ENCODE assay signal across 17 cellular contexts in genomic region chr3:116815831-116816588, GRCh38.
A peak's percentile ranks its signal among the peaks of the same experiment; 100 is the strongest.
DNase-seq lines count a peak whose midpoint lies in the region; ATAC-seq and TF ChIP-seq lines count a peak whose summit lies in the region.
"Had no signal": no experiment of that assay in that cellular context is flagged by ENCODE, and none has a peak within 500 bp of the region (broad histone marks: within the 10 kb centered on the region; RNA-seq: fewer than 3 reads in every experiment).

No MANE protein-coding gene starts in this region.

- H2AFZ ChIP-seq in neural progenitor cell (replicated peaks), result no peak overlapping the region

- H3K79me2 ChIP-seq in neural progenitor cell (ENCODE audit: low read depth), result no peaks in the 10 kb centered on the region

- ATAC-seq in HG02678 (IDR thresholded peaks at IDR 0.05; ENCODE audit: unreplicated experiment) (no peak), right cardiac atrium (no peak)
- ATAC-seq: activated T-cell treated with anti-CD3 and anti-CD28 coated beads, Interleukin-2, amount 50 U/mL, for 72 hours; GM12878 had no signal

- peaks cover 11% of the 10 kb centered on the region for H3F3A ChIP-seq in neural progenitor cell (ENCODE audit: low read depth)

- H3K4me3 ChIP-seq in NT2/D1 (ENCODE audit: insufficient read length, low read depth), result no peak overlapping the region
- H3K4me3 ChIP-seq in neural progenitor cell, result no peak overlapping the region
- H3K4me3 ChIP-seq in right cardiac atrium (ENCODE audit: low read length), result no peak overlapping the region
- H3K4me3 ChIP-seq: GM12878, tibial artery had no signal

- peak; percentile 27 for DNase-seq in Ammon's horn (ENCODE audit: low spot score)
- peak; percentile 6 for DNase-seq in NT2/D1 (ENCODE audit: low read depth, low spot score)
- peak; percentile 79 for DNase-seq in fibroblast of peridontal ligament (ENCODE audit: extremely low read depth)
- peak; percentile 35 for DNase-seq in neural progenitor cell (ENCODE audit: low spot score)
- DNase-seq in HPDE6-E6E7 (ENCODE audit: extremely low spot score), result no peak
- no peak for DNase-seq in right cardiac atrium
- no peak for DNase-seq in COLO668 (lab: John Stamatoyannopoulos, UW; ENCODE audit: unreplicated experiment)
- DNase-seq: activated CD4-positive, alpha-beta T cell treated with anti-CD3 and anti-CD28 coated beads, Interleukin-2, amount 10 ng/mL, durations not matched to agents 24 days and 14 days; activated T-cell treated with anti-CD3 and anti-CD28 coated beads, Interleukin-2, amount 50 U/mL, for 72 hours; DND-41; NCI-H1417; NCI-H526 treated with DMSO at 0.1 percent for 48 hours; T-helper 2 cell; tibial artery had no signal

- H3K4me1 Mint-ChIP-seq in neural progenitor cell, result peaks cover 19% of the 10 kb centered on the region
- H3K4me1 Mint-ChIP-seq: activated CD4-positive, alpha-beta T cell treated with anti-CD3 and anti-CD28 coated beads, Interleukin-2, amount 10 ng/mL, durations not matched to agents 24 days and 14 days had no signal

- no peak overlapping the region for H3K27ac Mint-ChIP-seq in neural progenitor cell
- H3K27ac Mint-ChIP-seq: activated CD4-positive, alpha-beta T cell treated with anti-CD3 and anti-CD28 coated beads, Interleukin-2, amount 10 ng/mL, durations not matched to agents 24 days and 14 days; activated T-cell treated with anti-CD3 and anti-CD28 coated beads, Interleukin-2, amount 50 U/mL, for 72 hours had no signal

- no peaks in the 10 kb centered on the region for H3K9me3 ChIP-seq in NT2/D1 (ENCODE audit: insufficient read depth, low read length)
- no peaks in the 10 kb centered on the region for H3K9me3 ChIP-seq in neural progenitor cell (ENCODE audit: low read depth)
- H3K9me3 ChIP-seq in right cardiac atrium (ENCODE audit: control insufficient read depth, low read length), result no peaks in the 10 kb centered on the region
- H3K9me3 ChIP-seq: tibial artery had no signal

- no peaks in the 10 kb centered on the region for H3K27me3 Mint-ChIP-seq in neural progenitor cell (ENCODE audit: insufficient read depth, low read depth)
- H3K27me3 Mint-ChIP-seq: activated CD4-positive, alpha-beta T cell treated with anti-CD3 and anti-CD28 coated beads, Interleukin-2, amount 10 ng/mL, durations not matched to agents 24 days and 14 days had no signal

- no peaks in the 10 kb centered on the region for H3K9me3 Mint-ChIP-seq in neural progenitor cell
- H3K9me3 Mint-ChIP-seq: activated CD4-positive, alpha-beta T cell treated with anti-CD3 and anti-CD28 coated beads, Interleukin-2, amount 10 ng/mL, durations not matched to agents 24 days and 14 days had no signal

- H3K27ac ChIP-seq in neural progenitor cell (peak overlapping the region; percentile 23), right cardiac atrium (ENCODE audit: low read length) (no peak overlapping the region)
- H3K27ac ChIP-seq: tibial artery had no signal

- intact Hi-C loops in right cardiac atrium (cut with DNase I), result no loop called here

- H3K36me3 ChIP-seq in NT2/D1 (ENCODE audit: insufficient read depth, insufficient read length, low read length) (no peaks in the 10 kb centered on the region), neural progenitor cell (no peaks in the 10 kb centered on the region)
- H3K36me3 ChIP-seq: tibial artery had no signal

- no peak for TF ChIP-seq CTCF in neural progenitor cell (IDR thresholded peaks at IDR 0.05)

- H3K9ac ChIP-seq in NT2/D1 (ENCODE audit: insufficient read length, low read depth) (no peak overlapping the region), neural progenitor cell (no peak overlapping the region)

- no peak overlapping the region for H3K4me3 Mint-ChIP-seq in neural progenitor cell
- H3K4me3 Mint-ChIP-seq: activated CD4-positive, alpha-beta T cell treated with anti-CD3 and anti-CD28 coated beads, Interleukin-2, amount 10 ng/mL, durations not matched to agents 24 days and 14 days; activated T-cell treated with anti-CD3 and anti-CD28 coated beads, Interleukin-2, amount 50 U/mL, for 72 hours; neural crest cell had no signal

- WGBS in right cardiac atrium, result 58% methylated on average over 5 of the region's 5 CpGs

- no peaks in the 10 kb centered on the region for H3K36me3 Mint-ChIP-seq in neural progenitor cell

- no peaks in the 10 kb centered on the region for H3K4me1 ChIP-seq in NT2/D1 (ENCODE audit: insufficient read depth, insufficient read length)
- H3K4me1 ChIP-seq in neural progenitor cell, result peaks cover 49% of the 10 kb centered on the region
- no peaks in the 10 kb centered on the region for H3K4me1 ChIP-seq in right cardiac atrium (ENCODE audit: control insufficient read depth, insufficient read depth, low read length)
- H3K4me1 ChIP-seq: tibial artery had no signal

- no peaks in the 10 kb centered on the region for H4K20me1 ChIP-seq in neural progenitor cell (ENCODE audit: low read depth)

- H3K27me3 ChIP-seq in NT2/D1 (ENCODE audit: insufficient read depth, insufficient read length) (no peaks in the 10 kb centered on the region), neural progenitor cell (no peaks in the 10 kb centered on the region), right cardiac atrium (ENCODE audit: control insufficient read depth, insufficient read depth) (no peaks in the 10 kb centered on the region)
- H3K27me3 ChIP-seq: tibial artery had no signal

- peak overlapping the region; percentile 1 for H3K4me2 ChIP-seq in neural progenitor cell

Comparison
In these comparisons a context has a peak if more than half of its experiments do, and no peak if none do; other contexts are left out.
1. DNase-seq: peak in Ammon's horn (single experiment), NT2/D1 (single experiment), fibroblast of peridontal ligament (single experiment) and neural progenitor cell (single experiment); none in HPDE6-E6E7 (single experiment), right cardiac atrium (0 of 3) and COLO668 (single experiment).